17 cellular contexts compared by ENCODE assay signal in genomic region chr6:114153448-114153847, GRCh38.
DNase-seq lines count a peak whose midpoint lies in the region; ATAC-seq, FAIRE-seq and TF ChIP-seq lines count a peak whose summit lies in the region.
"Had no signal": no experiment of that assay in that cellular context is flagged by ENCODE, and none has a peak within 500 bp of the region (broad histone marks: within the 10 kb centered on the region; RNA-seq: fewer than 3 reads in every experiment).

No MANE protein-coding gene starts in this region.

- H3K18ac ChIP-seq in H1 (ENCODE audit: extremely low read depth, low read length): no peak overlapping the region

- H2BK5ac ChIP-seq in H1 (ENCODE audit: low read depth, low read length): no peak overlapping the region

- no peak overlapping the region for H2BK120ac ChIP-seq in H1 (replicated peaks; ENCODE audit: low read depth, low read length)

- H2AFZ ChIP-seq in H1 (ENCODE audit: low read length): no peak overlapping the region
- H2AFZ ChIP-seq: GM23248 had no signal

- H2BK20ac ChIP-seq in H1 (ENCODE audit: low read length): no peak overlapping the region

- 91% methylated on average over 3 of the region's 3 CpGs; no CpG with 5 or more reads in 1 of the 2 experiments for WGBS in H1 (ENCODE audit: extremely low coverage in 1 of 2, insufficient coverage in 1 of 2, insufficient read length in 1 of 2, insufficient replicate concordance in 2 of 2, low coverage in 1 of 2, low lambda C conversion rate in 2 of 2, missing lambda C conversion rate in 1 of 2), 2 experiments

- no peak overlapping the region for H3K56ac ChIP-seq in H1 (replicated peaks; ENCODE audit: insufficient read length, low read depth, low read length)

- peaks cover 0 to 9% (median 3%) of the 10 kb centered on the region in 4 experiments; a peak in 2 of 7 replicates for H3K4me1 ChIP-seq in H1 (replicated peaks in 1 of 4; ENCODE audit: control insufficient read depth in 3 of 4, insufficient read depth in 4 of 4, low read length in 3 of 4)

- no peaks in the 10 kb centered on the region for H3K23me2 ChIP-seq in H1 (ENCODE audit: low read depth, low read length)

- no peaks in the 10 kb centered on the region for H3K79me2 ChIP-seq in H1 (ENCODE audit: control insufficient read depth in 1 of 2, insufficient read depth in 2 of 2, low read length in 2 of 2)

- POLR2A ChIA-PET in H1 (lab: Charles Lee; ENCODE audit: partially characterized antibody): no interaction called here

- H3K9ac ChIP-seq in H1 (replicated peaks in 1 of 4; ENCODE audit: extremely low read depth in 1 of 4, low read depth in 3 of 4, low read length in 3 of 4): no peak overlapping the region; a peak in 1 of 7 replicates
- H3K9ac ChIP-seq: BLaER1 treated with 17β-estradiol and CSF1 and Interleukin-3, amounts not matched to agents 10 nM and 100 nM; GM23248 had no signal

- H2BK15ac ChIP-seq in H1 (ENCODE audit: low read length): no peak overlapping the region

- no peaks in the 10 kb centered on the region for H3K36me3 ChIP-seq in H1 (ENCODE audit: control insufficient read depth in 2 of 4, insufficient read depth in 4 of 4, low read length in 3 of 4)
- H3K36me3 ChIP-seq: BLaER1 treated with 17β-estradiol and CSF1 and Interleukin-3, amounts not matched to agents 10 nM and 100 nM had no signal

- no peak overlapping the region for H3K23ac ChIP-seq in H1 (ENCODE audit: insufficient read length)

- no peak overlapping the region for H2AK5ac ChIP-seq in H1 (ENCODE audit: low read depth, low read length)

- no peak overlapping the region for H3K4me2 ChIP-seq in H1 (ENCODE audit: insufficient read depth in 1 of 2, low read depth in 2 of 2, low read length in 2 of 2)
- H3K4me2 ChIP-seq: BLaER1 treated with 17β-estradiol and CSF1 and Interleukin-3, amounts not matched to agents 10 nM and 100 nM had no signal

- TF ChIP-seq EP300 in H1 (IDR thresholded peaks at IDR 0.05; ENCODE audit: borderline replicate concordance in 1 of 2, low read depth in 2 of 2, low read length in 2 of 2): no peak

- no peak for TF ChIP-seq POLR2A in H1 (IDR thresholded peaks at IDR 0.05; ENCODE audit: control extremely low read depth in 1 of 2, low read depth in 2 of 2, low read length in 2 of 2)

- no peak overlapping the region for H3K4ac ChIP-seq in H1 (replicated peaks; ENCODE audit: insufficient read length, low read depth, low read length)

- CTCF ChIA-PET in H1 (lab: Charles Lee; ENCODE audit: partially characterized antibody): interaction anchor here (0.7 to 1.2 kb wide), 2 partner anchors 24 to 44 kb away, joined by 3 to 4 read pairs; no protein-coding TSS in a partner anchor

- no peaks in the 10 kb centered on the region for H3K9me3 ChIP-seq in H1 (ENCODE audit: insufficient read depth in 2 of 2, low read depth in 1 of 2, low read length in 1 of 2)
- H3K9me3 ChIP-seq: BLaER1 treated with 17β-estradiol and CSF1 and Interleukin-3, amounts not matched to agents 10 nM and 100 nM had no signal

- H2BK12ac ChIP-seq in H1 (ENCODE audit: low read depth, low read length): no peak overlapping the region

- H3K79me1 ChIP-seq in H1 (ENCODE audit: low read depth, low read length): no peaks in the 10 kb centered on the region

- H3K14ac ChIP-seq in H1 (ENCODE audit: insufficient read length): no peak overlapping the region

- no peaks in the 10 kb centered on the region for H3K27me3 ChIP-seq in H1 (replicated peaks in 1 of 4; ENCODE audit: control insufficient read depth in 3 of 4, extremely low read depth in 1 of 4, insufficient read depth in 3 of 4, low read length in 3 of 4)
- H3K27me3 ChIP-seq: BLaER1 treated with 17β-estradiol and CSF1 and Interleukin-3, amounts not matched to agents 10 nM and 100 nM had no signal

- TF ChIP-seq CTCF in H1 (IDR thresholded peaks at IDR 0.05; ENCODE audit: control extremely low read depth in 1 of 3, insufficient read depth in 1 of 3, low read depth in 1 of 3, low read length in 3 of 3): no peak

- no peak for TF ChIP-seq RAD21 in H1 (IDR thresholded peaks at IDR 0.05 in 1 of 2, conservative IDR thresholded peaks at IDR 0.05 in 1 of 2; ENCODE audit: low read depth in 2 of 2, low read length in 2 of 2)

- no peaks in the 10 kb centered on the region for H4K20me1 ChIP-seq in H1 (replicated peaks in 1 of 2; ENCODE audit: control insufficient read depth in 1 of 2, insufficient read depth in 2 of 2, low read length in 2 of 2)
- H4K20me1 ChIP-seq: BLaER1 treated with 17β-estradiol and CSF1 and Interleukin-3, amounts not matched to agents 10 nM and 100 nM had no signal

- no peak overlapping the region for H4K8ac ChIP-seq in H1 (ENCODE audit: extremely low read depth, insufficient read depth, low read length)

- no peak for FAIRE-seq in H1 (lab: Jason Lieb, UNC)
- FAIRE-seq: GM12891, K562 had no signal

- no peak overlapping the region for H3K27ac ChIP-seq in H1 (ENCODE audit: low read depth, low read length)
- H3K27ac ChIP-seq: BLaER1 treated with 17β-estradiol and CSF1 and Interleukin-3, amounts not matched to agents 10 nM and 100 nM; GM23248; HL-60 had no signal

- no peak overlapping the region for H4K5ac ChIP-seq in H1 (ENCODE audit: insufficient read length, low read depth, low read length)

- DNase-seq in H1 (ENCODE audit: low read depth in 1 of 2, low spot score in 2 of 2) (no peak), ureter (ENCODE audit: low spot score) (no peak)
- DNase-seq in stimulated activated CD4-positive, alpha-beta T cell treated with anti-CD3 and anti-CD28 coated beads, Interleukin-4, amount 100 ng/mL, for 24 hours: no peak
- DNase-seq: Calu3; CD8-positive, alpha-beta T cell; DMS79 treated with DMSO at 0.1 percent for 48 hours; GF-D8; GM23248; H7; IMR-90 had no signal

- H4K91ac ChIP-seq in H1 (replicated peaks; ENCODE audit: insufficient read length, low read length): peak overlapping the region; percentile 71

- no peak overlapping the region for H3K4me3 ChIP-seq in H1 (ENCODE audit: extremely low read depth in 1 of 4, insufficient read depth in 2 of 4, low read depth in 3 of 4, low read length in 4 of 4)
- H3K4me3 ChIP-seq: BLaER1 treated with 17β-estradiol and CSF1 and Interleukin-3, amounts not matched to agents 10 nM and 100 nM; GM23248; K562 had no signal

- ATAC-seq in GM18867 (IDR thresholded peaks at IDR 0.05; ENCODE audit: unreplicated experiment) (peak; percentile 55), HG03432 (IDR thresholded peaks at IDR 0.05; ENCODE audit: unreplicated experiment) (peak; percentile 49), GM21723 (IDR thresholded peaks at IDR 0.05; ENCODE audit: unreplicated experiment) (no peak)
- ATAC-seq: CD8-positive, alpha-beta T cell; K562 had no signal

TF ChIP-seq in H1, 55 proteins besides CTCF, POLR2A, EP300 and RAD21:
- TF ChIP-seq BRCA1 (IDR thresholded peaks at IDR 0.05; ENCODE audit: low read depth, low read length) (no peak), CEBPB (IDR thresholded peaks at IDR 0.05; ENCODE audit: low read depth, low read length) (no peak), CHD2 (IDR thresholded peaks at IDR 0.05; ENCODE audit: low read length) (no peak)
